32 cellular contexts compared by ENCODE assay signal in the genomic region with DNA sequence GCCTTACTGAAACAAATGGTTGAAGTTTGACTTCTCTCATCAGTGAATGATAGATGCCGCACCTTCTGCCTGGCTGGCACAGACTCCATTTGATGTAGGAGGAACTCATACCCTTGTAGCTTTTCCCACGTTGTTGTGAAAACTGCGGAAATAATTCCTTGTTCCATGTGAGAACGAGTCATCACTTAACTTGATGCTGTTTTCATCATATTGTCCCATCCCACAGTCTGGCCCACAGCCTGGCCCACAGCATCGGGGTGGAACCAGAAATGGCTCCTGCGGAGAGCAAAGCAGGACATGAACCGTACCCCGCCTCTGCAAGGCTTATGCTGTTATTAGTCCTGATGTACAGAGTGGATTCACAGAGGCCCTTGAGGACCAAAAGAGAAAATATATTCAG.
DNase-seq lines count a peak whose midpoint lies in the region; ATAC-seq and TF ChIP-seq lines count a peak whose summit lies in the region.
"Had no signal": no experiment of that assay in that cellular context is flagged by ENCODE, and none has a peak within 500 bp of the region (broad histone marks: within the 10 kb centered on the region; RNA-seq: fewer than 3 reads in every experiment).

No MANE protein-coding gene starts in this region.

- no peaks in the 10 kb centered on the region for H3K36me3 ChIP-seq in A673 (ENCODE audit: insufficient read depth, low read length, poor library complexity, severe bottlenecking)
- H3K36me3 ChIP-seq in hepatocyte (replicated peaks; ENCODE audit: insufficient read depth, low read depth), result no peaks in the 10 kb centered on the region
- H3K36me3 ChIP-seq: BLaER1, MG63, ovary, spleen, tibial artery had no signal

- WGBS in hepatocyte (ENCODE audit: low lambda C conversion rate, missing lambda C conversion rate), result 81% methylated on average over 8 of the region's 8 CpGs

- H3K4me3 ChIP-seq in choroid plexus epithelial cell (ENCODE audit: low read depth, low read length), result no peak overlapping the region
- no peak overlapping the region for H3K4me3 ChIP-seq in A673 (ENCODE audit: low read depth, low read length, poor library complexity, severe bottlenecking)
- H3K4me3 ChIP-seq in hepatocyte, result no peak overlapping the region
- H3K4me3 ChIP-seq: BLaER1, K562, MG63, ovary, spleen, tibial artery had no signal

- intact Hi-C loops in CD14-positive monocyte (cut with micrococcal nuclease) (no loop called here), A673 (cut with micrococcal nuclease; ENCODE audit: unreplicated experiment) (no loop called here)

- peaks cover 0 to 4% (median 3%) of the 10 kb centered on the region in 3 donors for H3K27me3 Mint-ChIP-seq in CD14-positive monocyte (ENCODE audit: low read depth in 3 of 3)
- H3K27me3 Mint-ChIP-seq: brain had no signal

- H3K27ac Mint-ChIP-seq in CD14-positive monocyte, result no peak overlapping the region
- H3K27ac Mint-ChIP-seq: activated B cell treated with CpG ODN at 0.5 μM for 24 hours; activated naive CD8-positive, alpha-beta T cell treated with anti-CD3 and anti-CD28 coated beads, Interleukin-2, amount 50 U/mL, for 24 hours; stimulated activated naive CD8-positive, alpha-beta T cell treated with anti-CD3 and anti-CD28 coated beads, Interleukin-15, amount 100 ng/mL, for 72 hours; T-helper 1 cell treated with Interleukin-12 subunit alpha and Interleukin-12 subunit beta and Interleukin-4 antibody, amounts not matched to agents 30 μg/mL and 1 μg/mL, for 36 hours had no signal

- no TSS peak for BruUV-seq in A673 (replicated peaks; lab: Mats Ljungman, UMichigan)

- POLR2A ChIA-PET in A673 (lab: Charles Lee; ENCODE audit: low non-redundant PET), result no interaction called here

- H3K4me1 ChIP-seq in A673 (ENCODE audit: insufficient read depth, low read length, poor library complexity, severe bottlenecking) (no peaks in the 10 kb centered on the region), hepatocyte (ENCODE audit: insufficient read depth) (no peaks in the 10 kb centered on the region)
- H3K4me1 ChIP-seq: BLaER1, spleen had no signal

- no peak overlapping the region for H3K4me2 ChIP-seq in hepatocyte
- H3K4me2 ChIP-seq: BLaER1, SK-N-SH had no signal

- ATAC-seq in GM18868 (IDR thresholded peaks at IDR 0.05; ENCODE audit: unreplicated experiment), result no peak
- ATAC-seq: activated naive CD8-positive, alpha-beta T cell treated with anti-CD3 and anti-CD28 coated beads, Interleukin-2, amount 50 U/mL, for 24 hours; K562; left colon; stimulated activated naive CD8-positive, alpha-beta T cell treated with anti-CD3 and anti-CD28 coated beads, Interleukin-15, amount 100 ng/mL, for 72 hours had no signal

- peak; percentile 61 for DNase-seq in LHCN-M2 (ENCODE audit: low read depth)
- DNase-seq in choroid plexus epithelial cell (ENCODE audit: low read depth), result peak; percentile 5
- peak; percentile 14 for DNase-seq in iris pigment epithelial cell (ENCODE audit: low read depth)
- DNase-seq in stromal cell of bone marrow (ENCODE audit: low read depth), result peak; percentile 21
- no peak for DNase-seq in CD14-positive monocyte (ENCODE audit: low spot score)
- no peak for DNase-seq in A673 (ENCODE audit: low spot score)
- DNase-seq in hepatocyte (ENCODE audit: low spot score), result no peak
- DNase-seq: activated B cell treated with CpG ODN at 0.5 μM for 24 hours; activated CD8-positive, alpha-beta memory T cell treated with anti-CD3 and anti-CD28 coated beads, Interleukin-2, amount 50 U/mL, for 4 hours; activated naive CD4-positive, alpha-beta T cell; activated naive CD8-positive, alpha-beta T cell treated with anti-CD3 and anti-CD28 coated beads, Interleukin-2, amount 50 U/mL, for 24 hours; DMS53; hippocampal formation; left colon; MG63; NCI-H1105; NCI-H187; NCI-H524 treated with DMSO at 0.1 percent for 48 hours; OCI-M1; ovary; retina; SK-N-SH; spleen; stimulated activated CD8-positive, alpha-beta memory T cell treated with anti-CD3 and anti-CD28 coated beads, Interleukin-4, amount 100 ng/mL, for 48 hours; stimulated activated naive CD8-positive, alpha-beta T cell treated with anti-CD3 and anti-CD28 coated beads, Interleukin-15, amount 100 ng/mL, for 72 hours had no signal

- H3K9me2 ChIP-seq in hepatocyte (replicated peaks; ENCODE audit: insufficient read depth), result no peaks in the 10 kb centered on the region
- H3K9me2 ChIP-seq: SK-N-SH had no signal

- CTCF ChIA-PET in A673 (lab: Charles Lee), result no interaction called here

- H3K4me1 Mint-ChIP-seq in CD14-positive monocyte, result no peaks in the 10 kb centered on the region
- H3K4me1 Mint-ChIP-seq: activated B cell treated with CpG ODN at 0.5 μM for 24 hours; activated naive CD8-positive, alpha-beta T cell treated with anti-CD3 and anti-CD28 coated beads, Interleukin-2, amount 50 U/mL, for 24 hours; neural crest cell; stimulated activated naive CD8-positive, alpha-beta T cell treated with anti-CD3 and anti-CD28 coated beads, Interleukin-15, amount 100 ng/mL, for 72 hours had no signal

- H3K9me3 Mint-ChIP-seq in CD14-positive monocyte, result peaks cover 0 to 18% (median 5%) of the 10 kb centered on the region in 7 donors
- H3K9me3 Mint-ChIP-seq: activated B cell treated with CpG ODN at 0.5 μM for 24 hours; activated naive CD8-positive, alpha-beta T cell treated with anti-CD3 and anti-CD28 coated beads, Interleukin-2, amount 50 U/mL, for 24 hours; brain; stimulated activated naive CD8-positive, alpha-beta T cell treated with anti-CD3 and anti-CD28 coated beads, Interleukin-15, amount 100 ng/mL, for 72 hours; T-helper 1 cell treated with Interleukin-12 subunit alpha and Interleukin-12 subunit beta and Interleukin-4 antibody, amounts not matched to agents 30 μg/mL and 1 μg/mL, for 36 hours had no signal

- no peaks in the 10 kb centered on the region for H3K27me3 ChIP-seq in A673 (replicated peaks; ENCODE audit: insufficient read depth, low read depth, low read length, poor library complexity)
- no peaks in the 10 kb centered on the region for H3K27me3 ChIP-seq in hepatocyte
- H3K27me3 ChIP-seq: BLaER1, MG63, ovary, tibial artery had no signal

- H3K27ac ChIP-seq in A673 (ENCODE audit: low read depth, low read length, poor library complexity, severe bottlenecking) (no peak overlapping the region), hepatocyte (no peak overlapping the region)
- H3K27ac ChIP-seq: BLaER1, ovary, spleen, tibial artery had no signal

- no peak for TF ChIP-seq CTCF in choroid plexus epithelial cell (conservative IDR thresholded peaks at IDR 0.05; ENCODE audit: low read depth, low read length)
- no peak for TF ChIP-seq CTCF in CD14-positive monocyte (IDR thresholded peaks at IDR 0.05)
- TF ChIP-seq CTCF in A673 (conservative IDR thresholded peaks at IDR 0.05; ENCODE audit: low read depth, low read length), result no peak
- TF ChIP-seq CTCF in hepatocyte (IDR thresholded peaks at IDR 0.05; ENCODE audit: poor library complexity), result no peak

- no peaks in the 10 kb centered on the region for H3K36me3 Mint-ChIP-seq in CD14-positive monocyte
- H3K36me3 Mint-ChIP-seq: brain had no signal

- H4K20me1 ChIP-seq in hepatocyte (ENCODE audit: insufficient read depth, poor library complexity, severe bottlenecking), result no peaks in the 10 kb centered on the region
- H4K20me1 ChIP-seq: BLaER1 had no signal

- no peaks in the 10 kb centered on the region for H3K79me2 ChIP-seq in hepatocyte

- H3K9me3 ChIP-seq in A673 (ENCODE audit: low read depth, low read length, poor library complexity, severe bottlenecking) (no peaks in the 10 kb centered on the region), hepatocyte (ENCODE audit: low read depth) (no peaks in the 10 kb centered on the region)
- H3K9me3 ChIP-seq: BLaER1, MG63, ovary, SK-N-SH, spleen, tibial artery had no signal

- H2AFZ ChIP-seq in hepatocyte, result no peak overlapping the region

- no peak overlapping the region for H3K4me3 Mint-ChIP-seq in CD14-positive monocyte
- H3K4me3 Mint-ChIP-seq: activated B cell treated with CpG ODN at 0.5 μM for 24 hours; activated naive CD8-positive, alpha-beta T cell treated with anti-CD3 and anti-CD28 coated beads, Interleukin-2, amount 50 U/mL, for 24 hours; brain; neural crest cell; stimulated activated naive CD8-positive, alpha-beta T cell treated with anti-CD3 and anti-CD28 coated beads, Interleukin-15, amount 100 ng/mL, for 72 hours; T-helper 1 cell treated with Interleukin-12 subunit alpha and Interleukin-12 subunit beta and Interleukin-4 antibody, amounts not matched to agents 30 μg/mL and 1 μg/mL, for 36 hours had no signal

Comparison
In these comparisons a context has a peak if more than half of its experiments do, and no peak if none do; other contexts are left out.
1. DNase-seq: peak in LHCN-M2 (single experiment), choroid plexus epithelial cell (single experiment), iris pigment epithelial cell (single experiment) and stromal cell of bone marrow (single experiment); none in CD14-positive monocyte (single experiment), A673 (single experiment) and hepatocyte (single experiment).